ENCODE assay signal across 21 cellular contexts in genomic region chr1:160427625-160428024, GRCh38. TPM values are rescaled to one million over a fixed set of nuclear protein-coding genes. Genes with fewer than 3 reads are reported as not detected.
DNase-seq lines count a peak whose midpoint lies in the region; ATAC-seq, FAIRE-seq and TF ChIP-seq lines count a peak whose summit lies in the region.
"Had no signal": no experiment of that assay in that cellular context is flagged by ENCODE, and none has a peak within 500 bp of the region (broad histone marks: within the 10 kb centered on the region; RNA-seq: fewer than 3 reads in every experiment).

No MANE protein-coding gene starts in this region.

- no peaks in the 10 kb centered on the region for H3K36me3 Mint-ChIP-seq in T-helper 1 cell treated with Interleukin-12 subunit alpha and Interleukin-12 subunit beta and Interleukin-4 antibody, amounts not matched to agents 30 μg/mL and 1 μg/mL, for 36 hours (ENCODE audit: low read depth)
- H3K36me3 Mint-ChIP-seq in T-cell (no peaks in the 10 kb centered on the region), nephron progenitor cell (ENCODE audit: low read depth) (peaks cover 38% of the 10 kb centered on the region)

- CTCF ChIA-PET in T-cell (lab: Charles Lee) = no interaction called here

- no peak for FAIRE-seq in urothelium cell line (lab: Jason Lieb, UNC)
- FAIRE-seq: G401.6, kidney had no signal

- peak overlapping the region; percentile 70 for H3K27ac Mint-ChIP-seq in T-helper 1 cell treated with Interleukin-12 subunit alpha and Interleukin-12 subunit beta and Interleukin-4 antibody, amounts not matched to agents 30 μg/mL and 1 μg/mL, for 36 hours
- peak overlapping the region; percentile 93 to 94 for H3K27ac Mint-ChIP-seq in T-cell
- H3K27ac Mint-ChIP-seq in nephron progenitor cell = peak overlapping the region; percentile 36

- WGBS in thyroid gland, 2 donors = 93% methylated on average over 7 of the region's 7 CpGs

- no peaks in the 10 kb centered on the region for H3K27me3 Mint-ChIP-seq in T-helper 1 cell treated with Interleukin-12 subunit alpha and Interleukin-12 subunit beta and Interleukin-4 antibody, amounts not matched to agents 30 μg/mL and 1 μg/mL, for 36 hours (ENCODE audit: low read depth)
- H3K27me3 Mint-ChIP-seq in T-cell (no peaks in the 10 kb centered on the region), nephron progenitor cell (ENCODE audit: low read depth, poor library complexity) (peaks cover 3% of the 10 kb centered on the region)

- no peak overlapping the region for H3K27ac ChIP-seq in thyroid gland
- H3K27ac ChIP-seq: 22Rv1, coronary artery, esophagus squamous epithelium, parathyroid adenoma had no signal

- TF ChIP-seq POLR2A in thyroid gland (IDR thresholded peaks at IDR 0.05) = no peak

- DNase-seq in T-helper 1 cell (no peak), T-cell (peak in 1 of 34 experiments; percentile 13), astrocyte of the spinal cord (ENCODE audit: low read depth, low spot score) (peak; percentile 61), nephron progenitor cell (no peak), urothelium cell line (ENCODE audit: low spot score) (no peak), LoVo (ENCODE audit: low spot score) (no peak), thyroid gland (no peak)
- DNase-seq: amygdala, esophagus squamous epithelium, heart left ventricle, Karpas-422, kidney, NCI-H1436, NCI-H345, SHP77, substantia nigra had no signal

- no peaks in the 10 kb centered on the region for H3K4me1 ChIP-seq in thyroid gland
- H3K4me1 ChIP-seq: parathyroid adenoma had no signal

- POLR2A ChIA-PET in T-cell (lab: Charles Lee) = no interaction called here

- H3K4me3 ChIP-seq in astrocyte of the spinal cord (ENCODE audit: low read depth, low read length) (no peak overlapping the region), thyroid gland (replicated peaks in 1 of 3) (no peak overlapping the region)
- H3K4me3 ChIP-seq: coronary artery, esophagus squamous epithelium, heart left ventricle had no signal

- ATAC-seq in T-cell (replicated peaks in 1 of 4) = no peak
- ATAC-seq: heart left ventricle had no signal

- TF ChIP-seq CTCF in astrocyte of the spinal cord (IDR thresholded peaks at IDR 0.05; ENCODE audit: low read depth, low read length) = no peak
- no peak for TF ChIP-seq CTCF in nephron progenitor cell (IDR thresholded peaks at IDR 0.05)
- TF ChIP-seq CTCF in thyroid gland (IDR thresholded peaks at IDR 0.05) = no peak

- no peaks in the 10 kb centered on the region for H3K9me3 ChIP-seq in thyroid gland
- H3K9me3 ChIP-seq: esophagus squamous epithelium, heart left ventricle had no signal

- peak overlapping the region; percentile 25 for H3K4me3 Mint-ChIP-seq in T-helper 1 cell treated with Interleukin-12 subunit alpha and Interleukin-12 subunit beta and Interleukin-4 antibody, amounts not matched to agents 30 μg/mL and 1 μg/mL, for 36 hours
- H3K4me3 Mint-ChIP-seq in T-cell (peak overlapping the region in 1 of 3 donors; percentile 64), nephron progenitor cell (no peak overlapping the region)

- in situ Hi-C loops in astrocyte of the spinal cord (cut with HindIII; ENCODE audit: low sequenced_read_pairs) = no loop called here

- H3K4me1 Mint-ChIP-seq in T-helper 1 cell treated with Interleukin-12 subunit alpha and Interleukin-12 subunit beta and Interleukin-4 antibody, amounts not matched to agents 30 μg/mL and 1 μg/mL, for 36 hours (ENCODE audit: low read depth) = peaks cover 44% of the 10 kb centered on the region
- peaks cover 55 to 65% (median 55%) of the 10 kb centered on the region in 3 donors for H3K4me1 Mint-ChIP-seq in T-cell
- H3K4me1 Mint-ChIP-seq in nephron progenitor cell = peaks cover 5% of the 10 kb centered on the region

- no peaks in the 10 kb centered on the region for H3K9me3 Mint-ChIP-seq in T-helper 1 cell treated with Interleukin-12 subunit alpha and Interleukin-12 subunit beta and Interleukin-4 antibody, amounts not matched to agents 30 μg/mL and 1 μg/mL, for 36 hours
- no peaks in the 10 kb centered on the region for H3K9me3 Mint-ChIP-seq in T-cell
- no peaks in the 10 kb centered on the region for H3K9me3 Mint-ChIP-seq in nephron progenitor cell

- peaks cover 6 to 12% of the 10 kb centered on the region in 2 donors for H3K36me3 ChIP-seq in thyroid gland

- H3K27me3 ChIP-seq in thyroid gland = no peaks in the 10 kb centered on the region
- H3K27me3 ChIP-seq: esophagus squamous epithelium, heart left ventricle had no signal

- intact Hi-C loops in thyroid gland (cut with DNase I) = no loop called here

RNA-seq across cellular contexts. Expression of gene VANGL2, which starts 27.3 kb away (rescaled TPM):
- under 1 TPM in 3 of 5 donors, not detected in 2; 0.16 to 0.26 (median 0.20) TPM for total RNA-seq in T-cell
- total RNA-seq in thyroid gland = 10 to 100 TPM in 1 of 4 donors, 1 to 10 TPM in 3; 5.8 to 28.5 (median 7.8) TPM

Comparison
In these comparisons a context has a peak if more than half of its experiments do, and no peak if none do; other contexts are left out.
1. H3K27ac Mint-ChIP-seq: peak in every context shown above with its lines; median percentile 94 in T-cell; 70 in T-helper 1 cell treated with Interleukin-12 subunit alpha and Interleukin-12 subunit beta and Interleukin-4 antibody, amounts not matched to agents 30 μg/mL and 1 μg/mL, for 36 hours; 36 in nephron progenitor cell.
2. RNA of gene VANGL2, which starts 27.3 kb away (total RNA-seq): 5.8 to 28.5 TPM in thyroid gland; 0.16 to 0.26 TPM in T-cell; every median in the first group is over 4 times any median in the second.